Comparison of ENCODE assay signal across 8 cellular contexts in genomic region chr12:132490481-132491348, GRCh38. TPM values are rescaled to one million over a fixed set of nuclear protein-coding genes. Genes with fewer than 3 reads are reported as not detected.
DNase-seq lines count a peak whose midpoint lies in the region; ATAC-seq, FAIRE-seq and TF ChIP-seq lines count a peak whose summit lies in the region.

No MANE protein-coding gene starts in this region.

- ATAC-seq in activated T-cell treated with anti-CD3 and anti-CD28 coated beads, Interleukin-2, amount 50 U/mL, for 4 hours = no peak
- ATAC-seq in GM18870 (IDR thresholded peaks at IDR 0.05; ENCODE audit: unreplicated experiment) (no peak), HG02938 (IDR thresholded peaks at IDR 0.05; ENCODE audit: unreplicated experiment) (no peak)

- H3K4me1 Mint-ChIP-seq in activated T-cell treated with anti-CD3 and anti-CD28 coated beads, Interleukin-2, amount 50 U/mL, for 4 hours (ENCODE audit: low read depth) = peaks cover 72% of the 10 kb centered on the region

- H3K27ac ChIP-seq in mesendoderm (ENCODE audit: low read depth, low read length) = no peak overlapping the region

- H3K27me3 Mint-ChIP-seq in activated T-cell treated with anti-CD3 and anti-CD28 coated beads, Interleukin-2, amount 50 U/mL, for 4 hours (ENCODE audit: low read depth) = no peaks in the 10 kb centered on the region

- H3K27me3 ChIP-seq in bronchial epithelial cell (ENCODE audit: control insufficient read depth, insufficient read depth, low read length) = no peaks in the 10 kb centered on the region
- peaks cover 3% of the 10 kb centered on the region for H3K27me3 ChIP-seq in mesendoderm (ENCODE audit: insufficient read depth, low read length, poor library complexity)

- H4K5ac ChIP-seq in mesendoderm (ENCODE audit: low read length) = no peak overlapping the region

- WGBS in mesendoderm (ENCODE audit: extremely low coverage, insufficient coverage, low lambda C conversion rate) = no CpG with 5 or more reads among the region's 107 CpGs

- H2BK15ac ChIP-seq in mesendoderm (replicated peaks; ENCODE audit: low read depth) = no peak overlapping the region

- FAIRE-seq in bronchial epithelial cell (lab: Jason Lieb, UNC) = no peak

- peaks cover 3% of the 10 kb centered on the region for H3K36me3 Mint-ChIP-seq in activated T-cell treated with anti-CD3 and anti-CD28 coated beads, Interleukin-2, amount 50 U/mL, for 4 hours (ENCODE audit: insufficient read depth)

- peak overlapping the region; percentile 87 for H3K4me3 Mint-ChIP-seq in activated T-cell treated with anti-CD3 and anti-CD28 coated beads, Interleukin-2, amount 50 U/mL, for 4 hours

- peaks cover 31% of the 10 kb centered on the region for H3K79me2 ChIP-seq in mesendoderm (ENCODE audit: control insufficient read depth, insufficient read depth, low read length)

- peak overlapping the region; percentile 54 for H3K18ac ChIP-seq in mesendoderm (ENCODE audit: low read length)

- peaks cover 26% of the 10 kb centered on the region for H3K79me1 ChIP-seq in mesendoderm (ENCODE audit: low read length)

- H3K4me3 ChIP-seq in Jurkat, Clone E6-1 (ENCODE audit: low read length) = peak overlapping the region; percentile 53
- peak overlapping the region; percentile 57 for H3K4me3 ChIP-seq in bronchial epithelial cell (ENCODE audit: low read depth, low read length)
- peak overlapping the region; percentile 39 for H3K4me3 ChIP-seq in mesendoderm (ENCODE audit: low read length)

- H3K9ac ChIP-seq in mesendoderm (ENCODE audit: low read length) = peak overlapping the region; percentile 71

- no peak for DNase-seq in activated T-cell treated with anti-CD3 and anti-CD28 coated beads, Interleukin-2, amount 50 U/mL, for 4 hours
- DNase-seq in activated T-cell treated with anti-CD3 and anti-CD28 coated beads for 4 hours (no peak), bronchial epithelial cell (ENCODE audit: low read depth) (no peak), mesendoderm (no peak), SIG-M5 (lab: John Stamatoyannopoulos, UW) (no peak)
- DNase-seq in Jurkat, Clone E6-1 (ENCODE audit: low read depth, low spot score) = no peak

- H3K23ac ChIP-seq in mesendoderm (ENCODE audit: low read length) = no peak overlapping the region

- no peaks in the 10 kb centered on the region for H3K9me3 Mint-ChIP-seq in activated T-cell treated with anti-CD3 and anti-CD28 coated beads, Interleukin-2, amount 50 U/mL, for 4 hours

- H3K4ac ChIP-seq in mesendoderm (ENCODE audit: low read depth, low read length) = no peak overlapping the region

- no peak overlapping the region for H4K8ac ChIP-seq in mesendoderm (ENCODE audit: low read depth, low read length)

- H2BK5ac ChIP-seq in mesendoderm (ENCODE audit: low read length) = no peak overlapping the region

- H3K4me2 ChIP-seq in mesendoderm (ENCODE audit: low read length) = peak overlapping the region; percentile 61

- H2AK5ac ChIP-seq in mesendoderm (ENCODE audit: low read length) = no peak overlapping the region

- H3K36me3 ChIP-seq in bronchial epithelial cell (ENCODE audit: control insufficient read depth, insufficient read depth, low read length) (peaks cover 1% of the 10 kb centered on the region), mesendoderm (ENCODE audit: control insufficient read depth, insufficient read depth, low read length) (no peaks in the 10 kb centered on the region)

- H3K56ac ChIP-seq in mesendoderm (ENCODE audit: low read length) = peak overlapping the region; percentile 69

- H3K4me1 ChIP-seq in mesendoderm (ENCODE audit: control insufficient read depth, low read depth, low read length) = peaks cover 2% of the 10 kb centered on the region

- H2BK120ac ChIP-seq in mesendoderm (ENCODE audit: low read depth, low read length) = no peak overlapping the region

- TF ChIP-seq CTCF in bronchial epithelial cell (IDR thresholded peaks at IDR 0.05; ENCODE audit: insufficient read depth, low read length, severe bottlenecking) = no peak

RNA-seq across cellular contexts. Expression of gene FBRSL1, which starts 0.8 kb away (rescaled TPM):
- total RNA-seq in activated T-cell treated with anti-CD3 and anti-CD28 coated beads, Interleukin-2, amount 50 U/mL, for 4 hours = 100 to 1,000 TPM in 2 of 3 donors, 10 to 100 TPM in 1; 95.8 to 112 (median 104) TPM
- polyA plus RNA-seq in Jurkat, Clone E6-1 (2012; ENCODE audit: insufficient read depth, insufficient read length) = 120 TPM
- 3.2 and 17.1 TPM in 2 replicates for total RNA-seq in bronchial epithelial cell
- polyA plus RNA-seq in mesendoderm (2013, experiment 1 of 2) = 86.6 TPM
- polyA plus RNA-seq in mesendoderm (2013, experiment 2 of 2) = 82.2 TPM
